ENCODE assay signal across 8 cellular contexts in genomic region chr4:6200011-6200921, GRCh38. TPM values are rescaled to one million over a fixed set of nuclear protein-coding genes. Genes with fewer than 3 reads are reported as not detected.
DNase-seq lines count a peak whose midpoint lies in the region; ATAC-seq and TF ChIP-seq lines count a peak whose summit lies in the region.

Gene JAKMIP1, minus strand, starts transcription at chr4:6200549. Its CDS starts 87,699 bp downstream, at chr4:6112850.

- H3K27ac ChIP-seq in IMR-90 (ENCODE audit: insufficient read depth, low read length) = no peak within 1 kb of the TSS

- H3K36me3 ChIP-seq in IMR-90 (ENCODE audit: control insufficient read depth, insufficient read depth, low read length) (no peaks in the 10 kb centered on the region), kidney epithelial cell (ENCODE audit: control insufficient read depth, insufficient read depth, low read length) (no peaks in the 10 kb centered on the region)

- H2BK5ac ChIP-seq in IMR-90 (ENCODE audit: low read depth, low read length, poor library complexity, severe bottlenecking) = no peak within 1 kb of the TSS

- H3K79me1 ChIP-seq in IMR-90 (ENCODE audit: low read depth in 1 of 2, low read length in 2 of 2) = no peaks in the 10 kb centered on the region

- H4K91ac ChIP-seq in IMR-90 (ENCODE audit: insufficient read depth, low read depth, low read length) = no peak within 1 kb of the TSS

- BruUV-seq in IMR-90 (replicated peaks; lab: Mats Ljungman, UMichigan) = no TSS peak

- H3K14ac ChIP-seq in IMR-90 (replicated peaks; ENCODE audit: low read depth, low read length) = no peak within 1 kb of the TSS

- DNase-seq in Daoy (ENCODE audit: low read depth) (peak; percentile 79), IMR-90 (peak; percentile 46), WTC11 (ENCODE audit: low spot score) (peak; percentile 93), cardiac fibroblast (ENCODE audit: low read depth in 2 of 2) (peak; percentile 37 to 60), kidney epithelial cell (ENCODE audit: low read depth) (no peak), LoVo (ENCODE audit: low spot score) (no peak)
- peak; percentile 70 for DNase-seq in stimulated activated CD4-positive, alpha-beta T cell treated with anti-CD3 and anti-CD28 coated beads, Interleukin-2, amount 100 ng/mL, for 4 hours (ENCODE audit: low read depth)

- H3K9me1 ChIP-seq in IMR-90 (ENCODE audit: insufficient read depth, low read length) = no peaks in the 10 kb centered on the region

- in situ Hi-C loops in IMR-90 (cut with MboI; ENCODE audit: low sequenced_read_pairs) = no loop called here

- H3K36me3 Mint-ChIP-seq in WTC11 = peaks cover 3% of the 10 kb centered on the region; the same call in 1 of the 2 replicates

- no peak within 1 kb of the TSS for H3K23ac ChIP-seq in IMR-90 (ENCODE audit: low read depth, low read length)

- no peak within 1 kb of the TSS for H4K8ac ChIP-seq in IMR-90 (ENCODE audit: low read depth in 2 of 2, low read length in 2 of 2)

- TF ChIP-seq CTCF in IMR-90 (conservative IDR thresholded peaks at IDR 0.05; ENCODE audit: low read depth, low read length) = no peak
- TF ChIP-seq CTCF in WTC11 (IDR thresholded peaks at IDR 0.05) = no peak
- TF ChIP-seq CTCF in cardiac fibroblast (IDR thresholded peaks at IDR 0.05; ENCODE audit: low read depth, low read length) = no peak
- TF ChIP-seq CTCF in kidney epithelial cell (IDR thresholded peaks at IDR 0.05; ENCODE audit: insufficient read depth, low read length, poor library complexity, severe bottlenecking) = no peak

- no peak within 1 kb of the TSS for H3K27ac Mint-ChIP-seq in WTC11

- H4K20me1 ChIP-seq in IMR-90 (ENCODE audit: insufficient read depth, low read length) = no peaks in the 10 kb centered on the region

- peak within 1 kb of the TSS; percentile 61 for H2AK9ac ChIP-seq in IMR-90 (replicated peaks; ENCODE audit: low read depth, low read length, poor library complexity)

- H3K4me2 ChIP-seq in IMR-90 (ENCODE audit: low read depth, low read length) = peak within 1 kb of the TSS; percentile 77

- H3K27me3 Mint-ChIP-seq in WTC11 (ENCODE audit: low read depth) = peaks cover 41% of the 10 kb centered on the region

- H3K4me3 ChIP-seq in IMR-90 (ENCODE audit: insufficient read depth, low read depth, low read length) = peak within 1 kb of the TSS; percentile 35
- H3K4me3 ChIP-seq in cardiac fibroblast (replicated peaks in 1 of 2; ENCODE audit: low read depth in 2 of 2, low read length in 2 of 2) = peak within 1 kb of the TSS; percentile 28 to 33
- H3K4me3 ChIP-seq in kidney epithelial cell (ENCODE audit: low read depth, low read length) = peak within 1 kb of the TSS; percentile 35

- intact Hi-C loops in IMR-90 (cut with micrococcal nuclease) = no loop called here

- H3K27me3 ChIP-seq in IMR-90 (ENCODE audit: control insufficient read depth, insufficient read depth, low read length) (peaks cover 40% of the 10 kb centered on the region; the same call in 1 of the 2 replicates), kidney epithelial cell (ENCODE audit: control insufficient read depth, insufficient read depth, low read length) (peaks cover 38% of the 10 kb centered on the region)

- H3K9ac ChIP-seq in IMR-90 (ENCODE audit: low read depth, low read length) = no peak within 1 kb of the TSS

- no peak for TF ChIP-seq RAD21 in IMR-90 (IDR thresholded peaks at IDR 0.05; ENCODE audit: low read length)

- H2AK5ac ChIP-seq in IMR-90 (ENCODE audit: low read depth, low read length) = no peak within 1 kb of the TSS

- POLR2A ChIA-PET in IMR-90 (lab: Charles Lee; ENCODE audit: unreplicated experiment) = no interaction called here
- POLR2A ChIA-PET in WTC11 (lab: Charles Lee) = interaction anchor here (1.2 kb wide), 1 partner anchor 10 kb away, joined by 4 read pairs; no protein-coding TSS in a partner anchor

- peaks cover 8% of the 10 kb centered on the region for H3K9me3 Mint-ChIP-seq in WTC11

- CTCF ChIA-PET in IMR-90 (lab: Yijun Ruan, JAX) (no interaction called here), WTC11 (lab: Charles Lee) (interaction anchor here (0.6 to 2.8 kb wide), 15 partner anchors 9 to 728 kb away, joined by 3 to 22 read pairs (median 5); no protein-coding TSS in a partner anchor)

- dilution Hi-C loops in IMR-90 (cut with HindIII; ENCODE audit: low sequenced_read_pairs, unreplicated experiment) = no loop called here

- no peak within 1 kb of the TSS for H2BK120ac ChIP-seq in IMR-90 (ENCODE audit: low read depth, low read length)

- H3K4me3 Mint-ChIP-seq in WTC11 = peak within 1 kb of the TSS; percentile 67

- no peak within 1 kb of the TSS for H2BK20ac ChIP-seq in IMR-90 (ENCODE audit: low read depth, low read length)

- no peak within 1 kb of the TSS for H2BK15ac ChIP-seq in IMR-90 (ENCODE audit: low read depth, low read length)

- H3K4ac ChIP-seq in IMR-90 (ENCODE audit: low read depth, low read length) = no peak within 1 kb of the TSS

- H3K18ac ChIP-seq in IMR-90 (ENCODE audit: low read depth, low read length) = no peak within 1 kb of the TSS

- peaks cover 37% of the 10 kb centered on the region for H3K4me1 Mint-ChIP-seq in WTC11

- peak within 1 kb of the TSS; percentile 85 for H2AFZ ChIP-seq in IMR-90 (replicated peaks; ENCODE audit: low read length, poor library complexity)

- peaks cover 2% of the 10 kb centered on the region; the same call in 1 of the 2 replicates for H3K9me3 ChIP-seq in IMR-90 (ENCODE audit: control insufficient read depth, insufficient read depth, low read length)

- no peak within 1 kb of the TSS for H3K56ac ChIP-seq in IMR-90 (ENCODE audit: extremely low read depth, insufficient read depth, low read length)

- 2% methylated on average over 42 of the region's 107 CpGs; no CpG with 5 or more reads in 1 of the 2 experiments for WGBS in IMR-90 (ENCODE audit: extremely low coverage in 2 of 2, insufficient read length in 1 of 2), 2 experiments

- no peak for TF ChIP-seq POLR2A in IMR-90 (IDR thresholded peaks at IDR 0.05; ENCODE audit: low read depth, low read length)

- H4K5ac ChIP-seq in IMR-90 (ENCODE audit: low read depth, low read length) = no peak within 1 kb of the TSS

- ATAC-seq in GM21515 (IDR thresholded peaks at IDR 0.05; ENCODE audit: unreplicated experiment) (peak; percentile 70), IMR-90 (ENCODE audit: low read depth) (peak; percentile 97), WTC11 (peak; percentile 50)

- H3K4me1 ChIP-seq in IMR-90 (ENCODE audit: control insufficient read depth, insufficient read depth, low read length) = no peaks in the 10 kb centered on the region; the same call in 1 of the 2 replicates

TF ChIP-seq in IMR-90, 13 proteins besides CTCF, POLR2A, EP300 and RAD21:
- no peak for TF ChIP-seq MAZ (IDR thresholded peaks at IDR 0.05; ENCODE audit: borderline replicate concordance, low read depth, low read length)
- peak; percentile 41; the same call in 1 of the 2 replicates for TF ChIP-seq BHLHE40 (IDR thresholded peaks at IDR 0.05; ENCODE audit: low read depth, low read length)

TF ChIP-seq in WTC11, 78 proteins besides CTCF, POLR2A, EP300 and RAD21 (continues in another document):
- peak; percentile 74; the same call in 1 of the 2 replicates for TF ChIP-seq TP53 (CRISPR knock-in tag; IDR thresholded peaks at IDR 0.05)
- TF ChIP-seq ZNF281 (CRISPR knock-in tag; IDR thresholded peaks at IDR 0.05) = no peak
- TF ChIP-seq ATF3 (CRISPR knock-in tag; conservative IDR thresholded peaks at IDR 0.05) = no peak
- TF ChIP-seq HMGXB4 (CRISPR knock-in tag; IDR thresholded peaks at IDR 0.05) = 0 out of 2 replicates have a peak, but pooled peaks have one; percentile 12
- TF ChIP-seq NFYB (CRISPR knock-in tag; conservative IDR thresholded peaks at IDR 0.05; ENCODE audit: low read depth) = peak; percentile 63

RNA-seq across cellular contexts. Expression of gene JAKMIP1, which starts in this region (rescaled TPM):
- 0.40 and 1.3 TPM in 2 replicates for total RNA-seq in Daoy (2014; rRNA removed; shearing (Covaris generic))
- total RNA-seq in IMR-90 (2012; rRNA removed) (not detected in 2 replicates), WTC11 (2021) (4.0 to 5.6 TPM (median 5.4 TPM) in 3 replicates), kidney epithelial cell (not detected in 2 replicates)
- polyA plus RNA-seq in IMR-90 (2012; rRNA removed) = not detected in 2 replicates
- not detected in 2 replicates for polyA plus RNA-seq in IMR-90 (2012; cell fraction: cytosol; rRNA removed)
- polyA plus RNA-seq in IMR-90 (2012; cell fraction: nucleus; rRNA removed; ENCODE audit: low replicate concordance) = not detected in 2 replicates

Comparison
In these comparisons a context has a peak if more than half of its experiments do, and no peak if none do; other contexts are left out.
1. Peak in DNase-seq, ATAC-seq, H3K4me3 ChIP-seq and H3K4me2 ChIP-seq in IMR-90; RNA of the gene not detected or under 1 TPM.
2. DNase-seq: peak in Daoy (single experiment), WTC11 (single experiment), cardiac fibroblast (2 of 2) and stimulated activated CD4-positive, alpha-beta T cell treated with anti-CD3 and anti-CD28 coated beads, Interleukin-2, amount 100 ng/mL, for 4 hours (single experiment); none in kidney epithelial cell (single experiment) and LoVo (single experiment).
3. Peak in every context shown above with its lines, with median percentiles within 50 percentile points of each other: ATAC-seq and H3K4me3 ChIP-seq.